ENCODE assay signal across 16 cellular contexts in the genomic region with DNA sequence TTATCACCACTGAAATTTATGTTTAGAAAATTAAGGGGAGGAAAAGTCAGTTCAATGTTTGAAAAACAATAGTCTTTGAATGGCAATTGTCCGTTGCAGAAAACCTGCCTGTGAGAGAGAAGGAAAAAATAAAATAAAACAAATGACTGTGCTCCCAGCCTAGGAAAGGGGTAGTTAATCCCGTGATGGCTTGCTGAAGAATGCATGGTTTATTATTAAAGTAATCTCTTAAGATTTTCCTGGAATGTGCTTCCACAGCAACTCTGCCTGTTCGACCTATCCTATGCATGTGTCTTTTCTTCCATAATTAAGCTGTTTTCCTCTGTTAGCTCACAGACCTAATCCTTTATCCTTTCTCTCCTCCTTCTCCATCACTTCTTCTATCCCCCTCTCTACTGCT. TPM values are rescaled to one million over a fixed set of nuclear protein-coding genes. Genes with fewer than 3 reads are reported as not detected.
A peak's percentile ranks its signal among the peaks of the same experiment; 100 is the strongest.
DNase-seq lines count a peak whose midpoint lies in the region; ATAC-seq, FAIRE-seq and TF ChIP-seq lines count a peak whose summit lies in the region.
"Had no signal": no experiment of that assay in that cellular context is flagged by ENCODE, and none has a peak within 500 bp of the region (broad histone marks: within the 10 kb centered on the region; RNA-seq: fewer than 3 reads in every experiment).

No MANE protein-coding gene starts in this region.

- 0 out of 6 replicates have a peak overlapping the region, but pooled peaks of 1 of the 2 experiments have one; percentile 2 for H3K27ac ChIP-seq in A549
- H3K27ac ChIP-seq in muscle layer of duodenum (ENCODE audit: low read length) = peak overlapping the region; percentile 56
- no peak overlapping the region for H3K27ac ChIP-seq in aorta (ENCODE audit: low read depth in 1 of 2, low read length in 2 of 2)
- H3K27ac ChIP-seq: cardiac muscle cell had no signal

- H3K4me1 ChIP-seq in A549 (peaks cover 35% of the 10 kb centered on the region), muscle layer of duodenum (ENCODE audit: control insufficient read depth in 1 of 2, insufficient read depth in 2 of 2, low read length in 2 of 2) (peaks cover 3 to 4% of the 10 kb centered on the region in 2 donors), aorta (ENCODE audit: control insufficient read depth in 1 of 2, insufficient read depth in 2 of 2, low read length in 2 of 2) (peaks cover 5% of the 10 kb centered on the region in 2 donors)

- intact Hi-C loops in aorta (cut with DNase I) = loop anchor here (5.0 to 10.0 kb wide), 2 partner anchors 50 to 118 kb away; no protein-coding TSS in a partner anchor

- no peak for TF ChIP-seq CTCF in A549 (IDR thresholded peaks at IDR 0.05)
- no peak for TF ChIP-seq CTCF in HFFc6 (IDR thresholded peaks at IDR 0.05)
- no peak for TF ChIP-seq CTCF in choroid plexus epithelial cell (conservative IDR thresholded peaks at IDR 0.05; ENCODE audit: low read depth, low read length)
- no peak for TF ChIP-seq CTCF in glutamatergic neuron (IDR thresholded peaks at IDR 0.05; ENCODE audit: partially characterized antibody, unreplicated experiment)

- 49% methylated on average over 3 of the region's 3 CpGs for WGBS in A549 (ENCODE audit: missing lambda C conversion rate)
- WGBS in aorta, 2 donors = 13 to 14% methylated on average over 3 of the region's 3 CpGs

- no peaks in the 10 kb centered on the region for H3K27me3 ChIP-seq in muscle layer of duodenum (ENCODE audit: low read depth, low read length)
- no peaks in the 10 kb centered on the region for H3K27me3 ChIP-seq in aorta (ENCODE audit: control insufficient read depth in 1 of 2, insufficient read depth in 2 of 2, low read length in 1 of 2)
- H3K27me3 ChIP-seq: cardiac muscle cell had no signal

- H3K4me3 Mint-ChIP-seq in HFFc6 (peak overlapping the region; percentile 99), glutamatergic neuron (ENCODE audit: unreplicated experiment) (no peak overlapping the region)
- H3K4me3 Mint-ChIP-seq: activated T-helper 17 cell treated with anti-CD3 and anti-CD28 coated beads, Interleukin-2, amount 50 U/mL, for 72 hours; naive B cell had no signal

- no peak overlapping the region for H3K4me3 ChIP-seq in A549
- no peak overlapping the region for H3K4me3 ChIP-seq in choroid plexus epithelial cell (ENCODE audit: low read depth, low read length)
- no peak overlapping the region for H3K4me3 ChIP-seq in muscle layer of duodenum (ENCODE audit: low read depth in 1 of 2, low read length in 2 of 2)
- no peak overlapping the region for H3K4me3 ChIP-seq in aorta (ENCODE audit: low read length in 2 of 2)
- H3K4me3 ChIP-seq: cardiac muscle cell had no signal

- H3K36me3 Mint-ChIP-seq in HFFc6 (ENCODE audit: low read depth) (peaks cover 23% of the 10 kb centered on the region), glutamatergic neuron (ENCODE audit: unreplicated experiment) (no peaks in the 10 kb centered on the region)
- H3K36me3 Mint-ChIP-seq: naive B cell had no signal

- no peaks in the 10 kb centered on the region for H3K9me3 Mint-ChIP-seq in HFFc6
- H3K9me3 Mint-ChIP-seq in glutamatergic neuron (ENCODE audit: unreplicated experiment) = no peaks in the 10 kb centered on the region
- H3K9me3 Mint-ChIP-seq: activated T-helper 17 cell treated with anti-CD3 and anti-CD28 coated beads, Interleukin-2, amount 50 U/mL, for 72 hours had no signal

- H3K4me2 ChIP-seq in A549 = peak overlapping the region; percentile 33

- DNase-seq in A549 (ENCODE audit: low read depth in 1 of 2, low spot score in 1 of 2) (no peak), HFFc6 (peak; percentile 72), choroid plexus epithelial cell (ENCODE audit: low read depth) (peak; percentile 62), NCI-H1417 treated with DMSO at 0.1 percent for 48 hours (lab: John Stamatoyannopoulos, UW) (no peak), glutamatergic neuron (no peak), aorta (no peak), inferior parietal cortex (ENCODE audit: extremely low spot score) (no peak)
- DNase-seq: naive B cell; NCI-H2081 treated with DMSO at 0.1 percent for 48 hours; NK-92 treated with Interleukin-12 subunit alpha and Interleukin-12 subunit beta, amount 100 ng/mL, for 24 hours; stimulated activated CD4-positive, alpha-beta T cell treated with anti-CD3 and anti-CD28 coated beads, Interleukin-15, amount 100 ng/mL, for 24 hours had no signal

- H3K4me1 Mint-ChIP-seq in HFFc6 (ENCODE audit: low read depth) = peaks cover 48% of the 10 kb centered on the region
- peaks cover 5% of the 10 kb centered on the region for H3K4me1 Mint-ChIP-seq in glutamatergic neuron (ENCODE audit: low read depth, unreplicated experiment)
- H3K4me1 Mint-ChIP-seq: activated T-helper 17 cell treated with anti-CD3 and anti-CD28 coated beads, Interleukin-2, amount 50 U/mL, for 72 hours had no signal

- H3K27ac Mint-ChIP-seq in HFFc6 = peak overlapping the region; percentile 98
- H3K27ac Mint-ChIP-seq in glutamatergic neuron (ENCODE audit: unreplicated experiment) = no peak overlapping the region
- H3K27ac Mint-ChIP-seq: activated T-helper 17 cell treated with anti-CD3 and anti-CD28 coated beads, Interleukin-2, amount 50 U/mL, for 72 hours; naive B cell had no signal

- CTCF ChIA-PET in A549 (lab: Yijun Ruan, JAX) = no interaction called here

- no peak for FAIRE-seq in A549 (lab: Jason Lieb, UNC)
- FAIRE-seq: islet of Langerhans had no signal

- no peak for ATAC-seq in A549
- no peak for ATAC-seq in aorta (ENCODE audit: low FRiP score)
- ATAC-seq: activated T-helper 17 cell treated with anti-CD3 and anti-CD28 coated beads, Interleukin-2, amount 50 U/mL, for 72 hours had no signal

- TF ChIP-seq POLR2A in A549 (IDR thresholded peaks at IDR 0.05; ENCODE audit: low read length) = no peak

- POLR2A ChIA-PET in A549 (lab: Yijun Ruan, JAX) = no interaction called here

- H3K9me3 ChIP-seq in A549 = no peaks in the 10 kb centered on the region
- H3K9me3 ChIP-seq in muscle layer of duodenum (ENCODE audit: control insufficient read depth in 1 of 2, low read length in 2 of 2) = no peaks in the 10 kb centered on the region
- no peaks in the 10 kb centered on the region for H3K9me3 ChIP-seq in aorta (ENCODE audit: control insufficient read depth, low read length)

- TF ChIP-seq EP300 in A549 (IDR thresholded peaks at IDR 0.05) = no peak

- no peak for TF ChIP-seq RAD21 in A549 (conservative IDR thresholded peaks at IDR 0.05 in 1 of 2, IDR thresholded peaks at IDR 0.05 in 1 of 2)

- H3K27me3 Mint-ChIP-seq in HFFc6 (ENCODE audit: insufficient read depth) (peaks cover 2% of the 10 kb centered on the region), glutamatergic neuron (ENCODE audit: unreplicated experiment) (peaks cover 6% of the 10 kb centered on the region)

- H3K36me3 ChIP-seq in muscle layer of duodenum (ENCODE audit: control insufficient read depth in 1 of 2, insufficient read depth in 2 of 2, low read length in 2 of 2) (peaks cover 0 to 7% of the 10 kb centered on the region in 2 donors), aorta (ENCODE audit: control insufficient read depth in 1 of 2, insufficient read depth in 2 of 2, low read length in 1 of 2) (no peaks in the 10 kb centered on the region)
- H3K36me3 ChIP-seq: cardiac muscle cell had no signal

TF ChIP-seq in A549, 52 proteins besides CTCF, POLR2A, EP300 and RAD21:
- TF ChIP-seq HOXB13 (CRISPR knock-in tag; IDR thresholded peaks at IDR 0.05; ENCODE audit: low read depth) (no peak), ATOH8 (CRISPR knock-in tag; IDR thresholded peaks at IDR 0.05; ENCODE audit: low read depth) (no peak), MAFK (IDR thresholded peaks at IDR 0.05; ENCODE audit: partially characterized antibody) (no peak), ZNF302 (CRISPR knock-in tag; IDR thresholded peaks at IDR 0.05) (no peak), CEBPB (IDR thresholded peaks at IDR 0.05) (no peak), SMC3 (IDR thresholded peaks at IDR 0.05) (no peak), EHMT2 (IDR thresholded peaks at IDR 0.05; ENCODE audit: low read depth) (no peak), ELK1 (IDR thresholded peaks at IDR 0.05; ENCODE audit: low read depth, low read length) (no peak), NR3C1 (IDR thresholded peaks at IDR 0.05) (no peak)

RNA-seq across cellular contexts. Expression of gene DAB2, which starts 2.4 kb away (rescaled TPM):
- polyA plus RNA-seq in A549 (2011; rRNA removed) (14.4 and 17.1 TPM in 2 replicates), A549 (2017; fragmentation: RNase III; extraction: RNeasy Plus Mini Kit Qiagen cat#74134 plus additional on column Dnase treatment) (10.5 to 13.6 TPM (median 12.6 TPM) in 3 replicates), aorta (10 to 100 TPM; 21.9 to 36.3 TPM)
- polyA plus RNA-seq in A549 (2012; cell fraction: cytosol; rRNA removed) = 3.3 and 5.0 TPM in 2 replicates
- 4.6 and 6.4 TPM in 2 replicates for polyA plus RNA-seq in A549 (2012; cell fraction: nucleus; rRNA removed)
- polyA minus RNA-seq in A549 (2011; rRNA and poly(A)+ RNA removed) = 15.8 and 16.5 TPM in 2 replicates
- total RNA-seq in HFFc6 (2021; fragmentation: NEBNext Ultra II Directional; extraction: Animal tissue kit (Norgen Biotek cat#: 25700)) = 100 to 1,000 TPM; 228 to 285 (median 237) TPM
- total RNA-seq in glutamatergic neuron (ENCODE audit: unreplicated experiment) (1.4 TPM), aorta (100 to 1,000 TPM; 119 to 255 TPM)
- total RNA-seq: G401 had no signal

Comparison
In these comparisons a context has a peak if more than half of its experiments do, and no peak if none do; other contexts are left out.
1. DNase-seq: peak in HFFc6 (single experiment) and choroid plexus epithelial cell (single experiment); none in A549 (0 of 2), NCI-H1417 treated with DMSO at 0.1 percent for 48 hours (single experiment), glutamatergic neuron (single experiment), aorta (0 of 2) and inferior parietal cortex (single experiment).
2. RNA of gene DAB2, which starts 2.4 kb away (total RNA-seq): 119 to 255 TPM in aorta and 228 to 285 TPM in HFFc6; 1.4 TPM in glutamatergic neuron (single experiment); every median in the first group is over 10 times any median in the second.